In genomic region chr1:184805667-184806295, GRCh38 we compare ENCODE assay signal across 8 cellular contexts. TPM values are rescaled to one million over a fixed set of nuclear protein-coding genes. Genes with fewer than 3 reads are reported as not detected.
DNase-seq lines count a peak whose midpoint lies in the region; ATAC-seq and TF ChIP-seq lines count a peak whose summit lies in the region.

No MANE protein-coding gene starts in this region.

- H3K27ac Mint-ChIP-seq in CD14-positive monocyte, result peak overlapping the region; percentile 71 to 88 (median 80)

- no peaks in the 10 kb centered on the region for H3K9me3 Mint-ChIP-seq in CD14-positive monocyte

- ATAC-seq in GM19395 (IDR thresholded peaks at IDR 0.05; ENCODE audit: unreplicated experiment), result peak; percentile 94
- ATAC-seq in HG03520 (IDR thresholded peaks at IDR 0.05; ENCODE audit: unreplicated experiment), result peak; percentile 89
- peak; percentile 91 for ATAC-seq in lung (ENCODE audit: insufficient read depth, low FRiP score)

- WGBS in lung, 2 donors, result 24 to 29% methylated on average over 13 of the region's 13 CpGs

- no peak overlapping the region for H3K4me3 Mint-ChIP-seq in CD14-positive monocyte

- peaks cover 4 to 32% of the 10 kb centered on the region in 2 donors for H3K36me3 ChIP-seq in lung (ENCODE audit: control insufficient read depth in 2 of 2, insufficient read depth in 2 of 2, low read length in 2 of 2)

- H3K9me3 ChIP-seq in lung (ENCODE audit: control insufficient read depth in 2 of 2, insufficient read depth in 1 of 2, low read length in 1 of 2), result no peaks in the 10 kb centered on the region

- H3K4me3 ChIP-seq in lung, result no peak overlapping the region

- H3K36me3 Mint-ChIP-seq in CD14-positive monocyte, result peaks cover 53 to 66% of the 10 kb centered on the region in 2 donors

- peak; percentile 78 for DNase-seq in CD14-positive monocyte (ENCODE audit: low spot score)
- peak; percentile 92 for DNase-seq in NCI-H526 treated with DMSO at 0.1 percent for 48 hours (lab: John Stamatoyannopoulos, UW)
- peak; percentile 76 to 80 for DNase-seq in activated CD4-positive, alpha-beta T cell treated with anti-CD3 and anti-CD28 coated beads, Interleukin-2, amount 50 U/mL, for 4 hours
- peak; percentile 69 to 85 for DNase-seq in dermis microvascular lymphatic vessel endothelial cell (ENCODE audit: low read depth in 2 of 2)
- peak; percentile 87 for DNase-seq in lung (ENCODE audit: low spot score)
- peak; percentile 61 to 71 (median 65) for DNase-seq in stimulated activated CD4-positive, alpha-beta T cell treated with anti-CD3 and anti-CD28 coated beads, TNF-alpha, amount 100 ng/mL, for 4 hours (ENCODE audit: low read depth in 3 of 3)

- H3K27ac ChIP-seq in lung (ENCODE audit: low read depth in 1 of 2, low read length in 1 of 2), result peak overlapping the region; percentile 7 to 23

- TF ChIP-seq CTCF in CD14-positive monocyte (IDR thresholded peaks at IDR 0.05) (peak; percentile 93), lung (IDR thresholded peaks at IDR 0.05; ENCODE audit: control extremely low read depth, extremely low read depth) (peak; percentile 98)

- peaks cover 0 to 1% of the 10 kb centered on the region in 2 donors for H3K4me1 ChIP-seq in lung (ENCODE audit: control insufficient read depth in 2 of 2, insufficient read depth in 2 of 2, low read length in 2 of 2)

- H3K27me3 ChIP-seq in lung (ENCODE audit: control insufficient read depth, insufficient read depth), result no peaks in the 10 kb centered on the region

- H3K4me1 Mint-ChIP-seq in CD14-positive monocyte, result peaks cover 19% of the 10 kb centered on the region

- intact Hi-C loops in CD14-positive monocyte (cut with micrococcal nuclease), result loop anchor here (1.0 to 5.0 kb wide), 3 partner anchors 177 to 352 kb away; partner anchors contain the start of genes SWT1 (in 1 of the 2) and TRMT1L (in 1 of the 2)

- H3K27me3 Mint-ChIP-seq in CD14-positive monocyte (ENCODE audit: low read depth in 3 of 3), result no peaks in the 10 kb centered on the region

RNA-seq across cellular contexts. Expression of gene EDEM3, which starts 51.1 kb away (rescaled TPM):
- polyA plus RNA-seq in CD14-positive monocyte (10 to 100 TPM; 18.0 to 21.9 TPM), lung (10 to 100 TPM; 12.2 to 13.3 TPM)
- total RNA-seq in dermis microvascular lymphatic vessel endothelial cell (35.0 and 45.6 TPM in 2 replicates), lung (10 to 100 TPM; 28.8 to 54.9 TPM)
